In genomic region chr1:84688461-84689061, GRCh38 we compare ENCODE assay signal across 1 cellular context.
TF ChIP-seq lines count a peak whose summit lies in the region.

No MANE protein-coding gene starts in this region.

TF ChIP-seq in HEK293, 187 proteins besides CTCF, POLR2A, EP300 and RAD21 (continued from another document):
- TF ChIP-seq, protein P1, sequence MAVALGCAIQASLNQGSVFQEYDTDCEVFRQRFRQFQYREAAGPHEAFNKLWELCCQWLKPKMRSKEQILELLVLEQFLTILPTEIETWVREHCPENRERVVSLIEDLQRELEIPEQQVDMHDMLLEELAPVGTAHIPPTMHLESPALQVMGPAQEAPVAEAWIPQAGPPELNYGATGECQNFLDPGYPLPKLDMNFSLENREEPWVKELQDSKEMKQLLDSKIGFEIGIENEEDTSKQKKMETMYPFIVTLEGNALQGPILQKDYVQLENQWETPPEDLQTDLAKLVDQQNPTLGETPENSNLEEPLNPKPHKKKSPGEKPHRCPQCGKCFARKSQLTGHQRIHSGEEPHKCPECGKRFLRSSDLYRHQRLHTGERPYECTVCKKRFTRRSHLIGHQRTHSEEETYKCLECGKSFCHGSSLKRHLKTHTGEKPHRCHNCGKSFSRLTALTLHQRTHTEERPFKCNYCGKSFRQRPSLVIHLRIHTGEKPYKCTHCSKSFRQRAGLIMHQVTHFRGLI (tag by site-specific recombination; IDR thresholded peaks at IDR 0.05), result no peak
- TF ChIP-seq, protein P2, sequence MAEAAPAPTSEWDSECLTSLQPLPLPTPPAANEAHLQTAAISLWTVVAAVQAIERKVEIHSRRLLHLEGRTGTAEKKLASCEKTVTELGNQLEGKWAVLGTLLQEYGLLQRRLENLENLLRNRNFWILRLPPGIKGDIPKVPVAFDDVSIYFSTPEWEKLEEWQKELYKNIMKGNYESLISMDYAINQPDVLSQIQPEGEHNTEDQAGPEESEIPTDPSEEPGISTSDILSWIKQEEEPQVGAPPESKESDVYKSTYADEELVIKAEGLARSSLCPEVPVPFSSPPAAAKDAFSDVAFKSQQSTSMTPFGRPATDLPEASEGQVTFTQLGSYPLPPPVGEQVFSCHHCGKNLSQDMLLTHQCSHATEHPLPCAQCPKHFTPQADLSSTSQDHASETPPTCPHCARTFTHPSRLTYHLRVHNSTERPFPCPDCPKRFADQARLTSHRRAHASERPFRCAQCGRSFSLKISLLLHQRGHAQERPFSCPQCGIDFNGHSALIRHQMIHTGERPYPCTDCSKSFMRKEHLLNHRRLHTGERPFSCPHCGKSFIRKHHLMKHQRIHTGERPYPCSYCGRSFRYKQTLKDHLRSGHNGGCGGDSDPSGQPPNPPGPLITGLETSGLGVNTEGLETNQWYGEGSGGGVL (tag by site-specific recombination; IDR thresholded peaks at IDR 0.05), result no peak
TF ChIP-seq in HEK293: peak in this region for 2.
